In genomic region chr19:42497492-42498226, GRCh38 we compare ENCODE assay signal across 1 cellular context.
TF ChIP-seq lines count a peak whose summit lies in the region.

No MANE protein-coding gene starts in this region.

TF ChIP-seq in HepG2, 621 proteins besides CTCF, POLR2A, EP300 and RAD21 (continued from another document and continues in another):
- peak; percentile 56; the same call in 1 of the 2 replicates for TF ChIP-seq AHDC1 (CRISPR knock-in tag; IDR thresholded peaks at IDR 0.05; ENCODE audit: borderline replicate concordance)
- no peak for TF ChIP-seq KLF15 (CRISPR knock-in tag; IDR thresholded peaks at IDR 0.05; ENCODE audit: borderline replicate concordance)
- peak; percentile 70; the same call in 1 of the 2 replicates for TF ChIP-seq MLX (CRISPR knock-in tag; IDR thresholded peaks at IDR 0.05)
- no peak for TF ChIP-seq IKZF1 (IDR thresholded peaks at IDR 0.05)
- TF ChIP-seq, protein P1, sequence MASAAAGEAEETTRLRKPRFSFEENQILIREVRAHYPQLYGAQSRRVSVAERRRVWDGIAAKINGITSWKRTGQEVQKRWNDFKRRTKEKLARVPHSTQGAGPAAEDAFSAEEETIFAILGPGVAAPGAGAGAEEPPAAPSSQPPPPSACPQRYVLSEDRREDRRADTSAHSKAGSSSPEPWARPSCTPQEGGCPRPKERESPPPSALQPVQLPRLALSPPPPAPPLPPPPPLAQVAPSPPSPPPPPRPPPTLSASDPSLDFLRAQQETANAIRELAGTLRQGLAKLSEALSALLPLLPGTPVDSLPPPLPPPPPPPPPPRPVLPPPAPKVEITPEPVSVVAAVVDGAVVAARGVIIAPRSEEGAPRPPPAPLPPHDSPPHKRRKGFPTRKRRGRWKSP (CRISPR knock-in tag; IDR thresholded peaks at IDR 0.05), result no peak
- peak; percentile 97 for TF ChIP-seq SIX4 (CRISPR knock-in tag; IDR thresholded peaks at IDR 0.05)
- TF ChIP-seq NCOA5 (CRISPR knock-in tag; IDR thresholded peaks at IDR 0.05), result no peak
- TF ChIP-seq ZNF605 (CRISPR knock-in tag; IDR thresholded peaks at IDR 0.05), result no peak
- TF ChIP-seq ZNF777 (CRISPR knock-in tag; IDR thresholded peaks at IDR 0.05), result no peak
- TF ChIP-seq NR2C2 (CRISPR knock-in tag; IDR thresholded peaks at IDR 0.05; ENCODE audit: borderline replicate concordance), result no peak; the same call in 1 of the 2 replicates
- TF ChIP-seq ZFP36L1 (CRISPR knock-in tag; IDR thresholded peaks at IDR 0.05), result 0 out of 2 replicates have a peak, but pooled peaks have one; percentile 34
- no peak for TF ChIP-seq ATM (IDR thresholded peaks at IDR 0.05; ENCODE audit: borderline replicate concordance)
- TF ChIP-seq, protein P2, sequence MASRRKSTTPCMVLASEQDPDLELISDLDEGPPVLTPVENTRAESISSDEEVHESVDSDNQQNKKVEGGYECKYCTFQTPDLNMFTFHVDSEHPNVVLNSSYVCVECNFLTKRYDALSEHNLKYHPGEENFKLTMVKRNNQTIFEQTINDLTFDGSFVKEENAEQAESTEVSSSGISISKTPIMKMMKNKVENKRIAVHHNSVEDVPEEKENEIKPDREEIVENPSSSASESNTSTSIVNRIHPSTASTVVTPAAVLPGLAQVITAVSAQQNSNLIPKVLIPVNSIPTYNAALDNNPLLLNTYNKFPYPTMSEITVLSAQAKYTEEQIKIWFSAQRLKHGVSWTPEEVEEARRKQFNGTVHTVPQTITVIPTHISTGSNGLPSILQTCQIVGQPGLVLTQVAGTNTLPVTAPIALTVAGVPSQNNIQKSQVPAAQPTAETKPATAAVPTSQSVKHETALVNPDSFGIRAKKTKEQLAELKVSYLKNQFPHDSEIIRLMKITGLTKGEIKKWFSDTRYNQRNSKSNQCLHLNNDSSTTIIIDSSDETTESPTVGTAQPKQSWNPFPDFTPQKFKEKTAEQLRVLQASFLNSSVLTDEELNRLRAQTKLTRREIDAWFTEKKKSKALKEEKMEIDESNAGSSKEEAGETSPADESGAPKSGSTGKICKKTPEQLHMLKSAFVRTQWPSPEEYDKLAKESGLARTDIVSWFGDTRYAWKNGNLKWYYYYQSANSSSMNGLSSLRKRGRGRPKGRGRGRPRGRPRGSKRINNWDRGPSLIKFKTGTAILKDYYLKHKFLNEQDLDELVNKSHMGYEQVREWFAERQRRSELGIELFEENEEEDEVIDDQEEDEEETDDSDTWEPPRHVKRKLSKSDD (CRISPR knock-in tag; IDR thresholded peaks at IDR 0.05; ENCODE audit: low read depth), result no peak
- TF ChIP-seq, protein P3, sequence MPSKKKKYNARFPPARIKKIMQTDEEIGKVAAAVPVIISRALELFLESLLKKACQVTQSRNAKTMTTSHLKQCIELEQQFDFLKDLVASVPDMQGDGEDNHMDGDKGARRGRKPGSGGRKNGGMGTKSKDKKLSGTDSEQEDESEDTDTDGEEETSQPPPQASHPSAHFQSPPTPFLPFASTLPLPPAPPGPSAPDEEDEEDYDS (CRISPR knock-in tag; IDR thresholded peaks at IDR 0.05), result peak; percentile 88
- TF ChIP-seq ZNF75D (CRISPR knock-in tag; IDR thresholded peaks at IDR 0.05; ENCODE audit: borderline replicate concordance), result no peak
- no peak for TF ChIP-seq TAF15 (IDR thresholded peaks at IDR 0.05; ENCODE audit: low read depth, low read length, poor library complexity, severe bottlenecking)
- no peak for TF ChIP-seq ZNF121 (CRISPR knock-in tag; IDR thresholded peaks at IDR 0.05)
- TF ChIP-seq ZNF577 (CRISPR knock-in tag; IDR thresholded peaks at IDR 0.05; ENCODE audit: borderline replicate concordance, low read depth), result no peak
- TF ChIP-seq, protein P4, sequence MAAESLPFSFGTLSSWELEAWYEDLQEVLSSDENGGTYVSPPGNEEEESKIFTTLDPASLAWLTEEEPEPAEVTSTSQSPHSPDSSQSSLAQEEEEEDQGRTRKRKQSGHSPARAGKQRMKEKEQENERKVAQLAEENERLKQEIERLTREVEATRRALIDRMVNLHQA (CRISPR knock-in tag; IDR thresholded peaks at IDR 0.05), result no peak
- peak; percentile 95 for TF ChIP-seq POLR2G (IDR thresholded peaks at IDR 0.05; ENCODE audit: low read depth, low read length)
- peak; percentile 94 for TF ChIP-seq RXRB (CRISPR knock-in tag; IDR thresholded peaks at IDR 0.05; ENCODE audit: borderline replicate concordance)
- TF ChIP-seq MED8 (CRISPR knock-in tag; IDR thresholded peaks at IDR 0.05; ENCODE audit: insufficient replicate concordance), result no peak
- TF ChIP-seq ZNF709 (CRISPR knock-in tag; IDR thresholded peaks at IDR 0.05), result no peak
- peak; percentile 60; the same call in 1 of the 2 replicates for TF ChIP-seq HDAC1 (CRISPR knock-in tag; IDR thresholded peaks at IDR 0.05)
- no peak for TF ChIP-seq ZNF510 (CRISPR knock-in tag; IDR thresholded peaks at IDR 0.05; ENCODE audit: low read depth)
- peak; percentile 59; the same call in 1 of the 2 replicates for TF ChIP-seq ZNF205 (CRISPR knock-in tag; IDR thresholded peaks at IDR 0.05)
- TF ChIP-seq KDM3A (CRISPR knock-in tag; IDR thresholded peaks at IDR 0.05; ENCODE audit: low read depth), result peak; percentile 65; the same call in 1 of the 2 replicates
- TF ChIP-seq ZBTB20 (CRISPR knock-in tag; IDR thresholded peaks at IDR 0.05; ENCODE audit: borderline replicate concordance, low read depth), result peak; percentile 43; the same call in 1 of the 2 replicates
- no peak for TF ChIP-seq MATR3 (CRISPR knock-in tag; IDR thresholded peaks at IDR 0.05)
- TF ChIP-seq HOMEZ (CRISPR knock-in tag; IDR thresholded peaks at IDR 0.05; ENCODE audit: low read depth), result no peak
- TF ChIP-seq ZNF883 (CRISPR knock-in tag; IDR thresholded peaks at IDR 0.05; ENCODE audit: not compliant biosample characterization), result no peak
- TF ChIP-seq, protein P5, sequence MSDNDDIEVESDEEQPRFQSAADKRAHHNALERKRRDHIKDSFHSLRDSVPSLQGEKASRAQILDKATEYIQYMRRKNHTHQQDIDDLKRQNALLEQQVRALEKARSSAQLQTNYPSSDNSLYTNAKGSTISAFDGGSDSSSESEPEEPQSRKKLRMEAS (IDR thresholded peaks at IDR 0.05), result peak; percentile 57; the same call in 1 of the 2 replicates
- no peak for TF ChIP-seq KMT2B (CRISPR knock-in tag; IDR thresholded peaks at IDR 0.05)
- TF ChIP-seq ZBTB10 (CRISPR knock-in tag; IDR thresholded peaks at IDR 0.05; ENCODE audit: borderline replicate concordance), result 0 out of 2 replicates have a peak, but pooled peaks have one; percentile 32
- TF ChIP-seq GFI1 (CRISPR knock-in tag; IDR thresholded peaks at IDR 0.05; ENCODE audit: borderline replicate concordance), result peak; percentile 66; the same call in 1 of the 2 replicates
- no peak for TF ChIP-seq ZNF766 (CRISPR knock-in tag; IDR thresholded peaks at IDR 0.05; ENCODE audit: borderline replicate concordance)
- no peak for TF ChIP-seq ATRX (CRISPR knock-in tag; IDR thresholded peaks at IDR 0.05; ENCODE audit: borderline replicate concordance)
- no peak for TF ChIP-seq ZNF33A (CRISPR knock-in tag; IDR thresholded peaks at IDR 0.05; ENCODE audit: borderline replicate concordance)
- no peak for TF ChIP-seq GTF3A (CRISPR knock-in tag; conservative IDR thresholded peaks at IDR 0.05)
- TF ChIP-seq NR2F1 (CRISPR knock-in tag; IDR thresholded peaks at IDR 0.05), result peak; percentile 33 to 40; a peak in 3 of 4 replicates
- TF ChIP-seq DNMT1 (CRISPR knock-in tag; IDR thresholded peaks at IDR 0.05), result no peak
- TF ChIP-seq TEAD3 (CRISPR knock-in tag; optimal IDR thresholded peaks at IDR 0.05; ENCODE audit: borderline replicate concordance), result peak; percentile 42
- peak; percentile 90 for TF ChIP-seq FOXA3 (CRISPR knock-in tag; IDR thresholded peaks at IDR 0.05)
- TF ChIP-seq ZNF232 (CRISPR knock-in tag; IDR thresholded peaks at IDR 0.05; ENCODE audit: borderline replicate concordance), result no peak; the same call in 1 of the 2 replicates
- TF ChIP-seq, protein P6, sequence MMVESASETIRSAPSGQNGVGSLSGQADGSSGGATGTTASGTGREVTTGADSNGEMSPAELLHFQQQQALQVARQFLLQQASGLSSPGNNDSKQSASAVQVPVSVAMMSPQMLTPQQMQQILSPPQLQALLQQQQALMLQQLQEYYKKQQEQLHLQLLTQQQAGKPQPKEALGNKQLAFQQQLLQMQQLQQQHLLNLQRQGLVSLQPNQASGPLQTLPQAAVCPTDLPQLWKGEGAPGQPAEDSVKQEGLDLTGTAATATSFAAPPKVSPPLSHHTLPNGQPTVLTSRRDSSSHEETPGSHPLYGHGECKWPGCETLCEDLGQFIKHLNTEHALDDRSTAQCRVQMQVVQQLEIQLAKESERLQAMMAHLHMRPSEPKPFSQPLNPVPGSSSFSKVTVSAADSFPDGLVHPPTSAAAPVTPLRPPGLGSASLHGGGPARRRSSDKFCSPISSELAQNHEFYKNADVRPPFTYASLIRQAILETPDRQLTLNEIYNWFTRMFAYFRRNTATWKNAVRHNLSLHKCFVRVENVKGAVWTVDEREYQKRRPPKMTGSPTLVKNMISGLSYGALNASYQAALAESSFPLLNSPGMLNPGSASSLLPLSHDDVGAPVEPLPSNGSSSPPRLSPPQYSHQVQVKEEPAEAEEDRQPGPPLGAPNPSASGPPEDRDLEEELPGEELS (CRISPR knock-in tag; IDR thresholded peaks at IDR 0.05), result peak; percentile 86
- TF ChIP-seq SOX5 (CRISPR knock-in tag; IDR thresholded peaks at IDR 0.05; ENCODE audit: borderline replicate concordance), result peak; percentile 95
